In the genomic region with DNA sequence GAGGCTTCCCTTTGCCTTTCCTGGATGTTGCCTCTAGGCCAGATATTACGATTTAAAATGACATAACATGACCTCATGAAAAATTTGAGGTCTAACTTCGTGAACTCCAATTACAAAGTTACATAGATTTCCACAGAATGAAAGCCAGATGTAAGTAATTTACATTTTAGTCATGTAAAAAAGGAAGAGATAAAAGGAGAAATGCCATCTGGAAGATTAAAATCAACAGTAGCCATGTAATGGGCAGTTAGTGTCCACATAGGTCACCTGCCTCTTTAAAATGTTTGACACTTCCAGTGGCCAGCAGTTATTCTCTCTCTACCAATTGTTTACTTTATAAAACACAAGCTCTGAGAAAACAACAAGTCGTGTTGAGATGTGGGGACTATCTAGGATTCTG, we compare ENCODE assay signal across 1 cellular context.
TF ChIP-seq lines count a peak whose summit lies in the region.

No MANE protein-coding gene starts in this region.

TF ChIP-seq in SK-N-SH treated with all-trans-retinoic acid at 6 μM for 48 hours, 23 proteins besides CTCF, POLR2A, EP300 and RAD21 (continued from another document):
- TF ChIP-seq ZNF70 (CRISPR knock-in tag; IDR thresholded peaks at IDR 0.05) (peak; percentile 24; the same call in 1 of the 2 replicates), ZFP3 (CRISPR knock-in tag; IDR thresholded peaks at IDR 0.05) (no peak), CSDC2 (CRISPR knock-in tag; IDR thresholded peaks at IDR 0.05) (no peak)
- TF ChIP-seq, protein P1, sequence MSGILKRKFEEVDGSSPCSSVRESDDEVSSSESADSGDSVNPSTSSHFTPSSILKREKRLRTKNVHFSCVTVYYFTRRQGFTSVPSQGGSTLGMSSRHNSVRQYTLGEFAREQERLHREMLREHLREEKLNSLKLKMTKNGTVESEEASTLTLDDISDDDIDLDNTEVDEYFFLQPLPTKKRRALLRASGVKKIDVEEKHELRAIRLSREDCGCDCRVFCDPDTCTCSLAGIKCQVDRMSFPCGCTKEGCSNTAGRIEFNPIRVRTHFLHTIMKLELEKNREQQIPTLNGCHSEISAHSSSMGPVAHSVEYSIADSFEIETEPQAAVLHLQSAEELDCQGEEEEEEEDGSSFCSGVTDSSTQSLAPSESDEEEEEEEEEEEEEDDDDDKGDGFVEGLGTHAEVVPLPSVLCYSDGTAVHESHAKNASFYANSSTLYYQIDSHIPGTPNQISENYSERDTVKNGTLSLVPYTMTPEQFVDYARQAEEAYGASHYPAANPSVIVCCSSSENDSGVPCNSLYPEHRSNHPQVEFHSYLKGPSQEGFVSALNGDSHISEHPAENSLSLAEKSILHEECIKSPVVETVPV (CRISPR knock-in tag; IDR thresholded peaks at IDR 0.05): no peak
